Comparison of ENCODE assay signal across 10 cellular contexts in genomic region chr15:43831519-43832052, GRCh38. TPM values are rescaled to one million over a fixed set of nuclear protein-coding genes. Genes with fewer than 3 reads are reported as not detected.
A peak's percentile ranks its signal among the peaks of the same experiment; 100 is the strongest.
DNase-seq lines count a peak whose midpoint lies in the region; ATAC-seq and TF ChIP-seq lines count a peak whose summit lies in the region.
"Not testable (repeated sequence)": the region's sequence is repeated elsewhere in the genome, so short reads cannot be mapped to it uniquely, and the experiment has no call there.
"Had no signal": no experiment of that assay in that cellular context is flagged by ENCODE, and none has a peak within 500 bp of the region (broad histone marks: within the 10 kb centered on the region; RNA-seq: fewer than 3 reads in every experiment).

No MANE protein-coding gene starts in this region.

- not testable (repeated sequence) for ATAC-seq in T-helper 17 cell; activated T-helper 17 cell treated with anti-CD3 and anti-CD28 coated beads, Interleukin-2, amount 50 U/mL, for 72 hours (replicated peaks); central memory CD8-positive, alpha-beta T cell (replicated peaks; ENCODE audit: extremely low read depth, poor library complexity, severe bottlenecking)

- not testable (repeated sequence) for H3K27me3 ChIP-seq in BLaER1 treated with 17β-estradiol and CSF1 and Interleukin-3, amounts not matched to agents 10 nM and 100 nM; DOHH2 (ENCODE audit: control insufficient read depth, low read length); OCI-LY1 (ENCODE audit: insufficient read depth, low read length)

- peaks cover 26 to 58% (median 42%) of the 10 kb centered on the region in 10 experiments for H3K4me1 ChIP-seq in BLaER1 treated with 17β-estradiol and CSF1 and Interleukin-3, amounts not matched to agents 10 nM and 100 nM
- H3K4me1 ChIP-seq in DOHH2 (ENCODE audit: control insufficient read depth, low read length) (peaks cover 44% of the 10 kb centered on the region), OCI-LY1 (ENCODE audit: insufficient read depth, low read length, severe bottlenecking) (peaks cover 47% of the 10 kb centered on the region)

- TF ChIP-seq CTCF in DOHH2 (IDR thresholded peaks at IDR 0.05; ENCODE audit: low read depth, low read length, poor library complexity, severe bottlenecking); OCI-LY1 (IDR thresholded peaks at IDR 0.05; ENCODE audit: low read length); osteocyte (IDR thresholded peaks at IDR 0.05): not testable (repeated sequence)

- H3K4me3 ChIP-seq in BLaER1 treated with 17β-estradiol and CSF1 and Interleukin-3, amounts not matched to agents 10 nM and 100 nM: not testable (repeated sequence)
- H3K4me3 ChIP-seq in DOHH2 (ENCODE audit: low read length) (peak overlapping the region; percentile 85), OCI-LY1 (ENCODE audit: low read depth, low read length, poor library complexity, severe bottlenecking) (peak overlapping the region; percentile 80)

- H3K4me1 Mint-ChIP-seq in T-helper 17 cell: peaks cover 34% of the 10 kb centered on the region
- peaks cover 44% of the 10 kb centered on the region for H3K4me1 Mint-ChIP-seq in activated CD4-positive, alpha-beta memory T cell treated with anti-CD3 and anti-CD28 coated beads, Interleukin-2, amount 10 ng/mL, durations not matched to agents 7 days and 5 days
- not testable (repeated sequence) for H3K4me1 Mint-ChIP-seq in activated T-helper 17 cell treated with anti-CD3 and anti-CD28 coated beads, Interleukin-2, amount 50 U/mL, for 72 hours
- H3K4me1 Mint-ChIP-seq in central memory CD8-positive, alpha-beta T cell: peaks cover 44% of the 10 kb centered on the region
- peaks cover 25% of the 10 kb centered on the region for H3K4me1 Mint-ChIP-seq in osteocyte (ENCODE audit: unreplicated experiment)

- peaks cover 99% of the 10 kb centered on the region for H3K79me2 ChIP-seq in DOHH2 (ENCODE audit: control insufficient read depth, low read length)
- H3K79me2 ChIP-seq in OCI-LY1 (ENCODE audit: insufficient read depth, low read length): peaks cover 59% of the 10 kb centered on the region

- DNase-seq in T-helper 17 cell; activated CD4-positive, alpha-beta memory T cell treated with anti-CD3 and anti-CD28 coated beads, Interleukin-2, amount 10 ng/mL, durations not matched to agents 7 days and 5 days; central memory CD8-positive, alpha-beta T cell (ENCODE audit: low spot score in 2 of 2); osteocyte (ENCODE audit: extremely low spot score, unreplicated experiment): not testable (repeated sequence)

- peaks cover 8 to 83% (median 53%) of the 10 kb centered on the region in 11 experiments; a peak in 20 of 22 replicates for H3K36me3 ChIP-seq in BLaER1 treated with 17β-estradiol and CSF1 and Interleukin-3, amounts not matched to agents 10 nM and 100 nM
- H3K36me3 ChIP-seq in DOHH2 (ENCODE audit: control insufficient read depth, low read length) (peaks cover 95% of the 10 kb centered on the region), OCI-LY1 (ENCODE audit: insufficient read depth, low read length) (peaks cover 85% of the 10 kb centered on the region)

- CTCF ChIA-PET in activated CD4-positive, alpha-beta memory T cell treated with anti-CD3 and anti-CD28 coated beads, Interleukin-2, amount 10 ng/mL, durations not matched to agents 7 days and 5 days (lab: Charles Lee): interaction anchor here (0.7 to 2.0 kb wide), 3 partner anchors 55 to 1154 kb away, joined by 3 to 8 read pairs (median 3); partner anchors contain the start of gene ELL3

- H3K4me2 ChIP-seq in BLaER1 treated with 17β-estradiol and CSF1 and Interleukin-3, amounts not matched to agents 10 nM and 100 nM: peak overlapping the region in 7 of 11 experiments; percentile 37 to 94 (median 85); a peak in 8 of 22 replicates
- H3K4me2 ChIP-seq in DOHH2 (ENCODE audit: low read length) (peak overlapping the region; percentile 92), OCI-LY1 (ENCODE audit: low read length) (peak overlapping the region; percentile 90)

- H3K9me3 Mint-ChIP-seq in activated CD4-positive, alpha-beta memory T cell treated with anti-CD3 and anti-CD28 coated beads, Interleukin-2, amount 10 ng/mL, durations not matched to agents 7 days and 5 days; activated T-helper 17 cell treated with anti-CD3 and anti-CD28 coated beads, Interleukin-2, amount 50 U/mL, for 72 hours; central memory CD8-positive, alpha-beta T cell; osteocyte (ENCODE audit: unreplicated experiment): not testable (repeated sequence)

- POLR2A ChIA-PET in activated CD4-positive, alpha-beta memory T cell treated with anti-CD3 and anti-CD28 coated beads, Interleukin-2, amount 10 ng/mL, durations not matched to agents 7 days and 5 days (lab: Charles Lee): interaction anchor here (0.6 to 5.1 kb wide), 13 partner anchors 10 to 1599 kb away, joined by 3 to 20 read pairs (median 4); partner anchors contain the start of genes CTDSPL2, ELL3, HYPK and SERINC4

- not testable (repeated sequence) for H3K9me2 ChIP-seq in DOHH2 (replicated peaks; ENCODE audit: control insufficient read depth, low read length); OCI-LY1 (ENCODE audit: low read depth, low read length)

- H3K36me3 Mint-ChIP-seq in T-helper 17 cell (ENCODE audit: low read depth); osteocyte (ENCODE audit: unreplicated experiment): not testable (repeated sequence)
- peaks cover 67% of the 10 kb centered on the region for H3K36me3 Mint-ChIP-seq in activated CD4-positive, alpha-beta memory T cell treated with anti-CD3 and anti-CD28 coated beads, Interleukin-2, amount 10 ng/mL, durations not matched to agents 7 days and 5 days (ENCODE audit: low read depth)
- H3K36me3 Mint-ChIP-seq in activated T-helper 17 cell treated with anti-CD3 and anti-CD28 coated beads, Interleukin-2, amount 50 U/mL, for 72 hours (ENCODE audit: low read depth): peaks cover 100% of the 10 kb centered on the region
- peaks cover 23% of the 10 kb centered on the region for H3K36me3 Mint-ChIP-seq in central memory CD8-positive, alpha-beta T cell (ENCODE audit: insufficient read depth)

- peaks cover 23% of the 10 kb centered on the region for H3F3A ChIP-seq in DOHH2 (ENCODE audit: control insufficient read depth, insufficient read depth)
- H3F3A ChIP-seq in OCI-LY1 (ENCODE audit: insufficient read depth, low read length): not testable (repeated sequence)

- H3K27me3 Mint-ChIP-seq in T-helper 17 cell; activated CD4-positive, alpha-beta memory T cell treated with anti-CD3 and anti-CD28 coated beads, Interleukin-2, amount 10 ng/mL, durations not matched to agents 7 days and 5 days; activated T-helper 17 cell treated with anti-CD3 and anti-CD28 coated beads, Interleukin-2, amount 50 U/mL, for 72 hours; central memory CD8-positive, alpha-beta T cell; osteocyte (ENCODE audit: unreplicated experiment): not testable (repeated sequence)

- peak overlapping the region in 1 of 11 experiments; percentile 4; a peak in 1 of 22 replicates for H3K9ac ChIP-seq in BLaER1 treated with 17β-estradiol and CSF1 and Interleukin-3, amounts not matched to agents 10 nM and 100 nM
- H3K9ac ChIP-seq in OCI-LY1 (ENCODE audit: low read length): peak overlapping the region; percentile 36; the same call in 1 of the 2 replicates

- not testable (repeated sequence) for H2AFZ ChIP-seq in OCI-LY1 (ENCODE audit: low read length)

- peak overlapping the region; percentile 61 for H3K4me3 Mint-ChIP-seq in T-helper 17 cell
- H3K4me3 Mint-ChIP-seq in activated CD4-positive, alpha-beta memory T cell treated with anti-CD3 and anti-CD28 coated beads, Interleukin-2, amount 10 ng/mL, durations not matched to agents 7 days and 5 days: peak overlapping the region; percentile 64
- H3K4me3 Mint-ChIP-seq in activated T-helper 17 cell treated with anti-CD3 and anti-CD28 coated beads, Interleukin-2, amount 50 U/mL, for 72 hours: peak overlapping the region; percentile 98
- peak overlapping the region; percentile 30 for H3K4me3 Mint-ChIP-seq in central memory CD8-positive, alpha-beta T cell
- not testable (repeated sequence) for H3K4me3 Mint-ChIP-seq in osteocyte (ENCODE audit: unreplicated experiment)

- H3K27ac Mint-ChIP-seq in T-helper 17 cell (peak overlapping the region; percentile 71), osteocyte (ENCODE audit: unreplicated experiment) (peak overlapping the region; percentile 7)
- peak overlapping the region; percentile 74 for H3K27ac Mint-ChIP-seq in activated CD4-positive, alpha-beta memory T cell treated with anti-CD3 and anti-CD28 coated beads, Interleukin-2, amount 10 ng/mL, durations not matched to agents 7 days and 5 days
- not testable (repeated sequence) for H3K27ac Mint-ChIP-seq in activated T-helper 17 cell treated with anti-CD3 and anti-CD28 coated beads, Interleukin-2, amount 50 U/mL, for 72 hours; central memory CD8-positive, alpha-beta T cell (ENCODE audit: low read depth)

- peaks cover 0 to 25% (median 9%) of the 10 kb centered on the region in 11 experiments; a peak in 7 of 22 replicates for H4K20me1 ChIP-seq in BLaER1 treated with 17β-estradiol and CSF1 and Interleukin-3, amounts not matched to agents 10 nM and 100 nM
- peaks cover 24% of the 10 kb centered on the region for H4K20me1 ChIP-seq in DOHH2 (ENCODE audit: control insufficient read depth, insufficient read depth, low read depth, low read length)
- not testable (repeated sequence) for H4K20me1 ChIP-seq in OCI-LY1 (ENCODE audit: insufficient read depth, low read length)

- not testable (repeated sequence) for H3K9me3 ChIP-seq in BLaER1 treated with 17β-estradiol and CSF1 and Interleukin-3, amounts not matched to agents 10 nM and 100 nM (replicated peaks in 1 of 11); DOHH2 (ENCODE audit: control insufficient read depth, insufficient read depth, low read length); OCI-LY1 (ENCODE audit: low read length); T-helper 17 cell (ENCODE audit: control insufficient read depth, low read length, poor library complexity, severe bottlenecking)

- H3K27ac ChIP-seq in BLaER1 treated with 17β-estradiol and CSF1 and Interleukin-3, amounts not matched to agents 10 nM and 100 nM: not testable (repeated sequence)
- H3K27ac ChIP-seq in DOHH2 (ENCODE audit: low read depth, low read length): peak overlapping the region; percentile 83
- H3K27ac ChIP-seq in OCI-LY1 (ENCODE audit: low read depth, low read length, poor library complexity, severe bottlenecking): peak overlapping the region; percentile 81

RNA-seq across cellular contexts. Expression of gene WDR76, which starts 4.8 kb away (rescaled TPM):
- total RNA-seq in T-helper 17 cell: 10 to 100 TPM; 10.5 to 11.9 TPM
- 10 to 100 TPM; 72.2 to 74.7 TPM for total RNA-seq in activated CD4-positive, alpha-beta memory T cell treated with anti-CD3 and anti-CD28 coated beads, Interleukin-2, amount 10 ng/mL, durations not matched to agents 7 days and 5 days
- 10 to 100 TPM; 73.0 to 86.2 TPM for total RNA-seq in activated T-helper 17 cell treated with anti-CD3 and anti-CD28 coated beads, Interleukin-2, amount 50 U/mL, for 72 hours
- total RNA-seq in osteocyte: 6.0 and 7.6 TPM in 2 replicates

RNA-seq across cellular contexts. Expression of gene MFAP1, which starts 7.1 kb away (rescaled TPM):
- total RNA-seq in T-helper 17 cell (10 to 100 TPM in 1 of 2 donors, 1 to 10 TPM in 1; 8.9 to 12.1 TPM), osteocyte (29.6 and 30.2 TPM in 2 replicates)
- total RNA-seq in activated CD4-positive, alpha-beta memory T cell treated with anti-CD3 and anti-CD28 coated beads, Interleukin-2, amount 10 ng/mL, durations not matched to agents 7 days and 5 days: 10 to 100 TPM; 34.4 to 37.3 TPM
- 10 to 100 TPM; 46.5 to 63.4 TPM for total RNA-seq in activated T-helper 17 cell treated with anti-CD3 and anti-CD28 coated beads, Interleukin-2, amount 50 U/mL, for 72 hours

RNA-seq across cellular contexts. Expression of gene HYPK, which starts 31.2 kb away (rescaled TPM):
- total RNA-seq in T-helper 17 cell (10 to 100 TPM; 15.7 to 22.8 TPM), osteocyte (13.7 and 14.0 TPM in 2 replicates)
- total RNA-seq in activated CD4-positive, alpha-beta memory T cell treated with anti-CD3 and anti-CD28 coated beads, Interleukin-2, amount 10 ng/mL, durations not matched to agents 7 days and 5 days: 10 to 100 TPM; 14.3 to 14.4 TPM
- 10 to 100 TPM; 15.6 to 17.5 TPM for total RNA-seq in activated T-helper 17 cell treated with anti-CD3 and anti-CD28 coated beads, Interleukin-2, amount 50 U/mL, for 72 hours

RNA-seq across cellular contexts. Expression of gene SERINC4, which starts 31.6 kb away (rescaled TPM):
- total RNA-seq in T-helper 17 cell (under 1 TPM in 1 of 2 donors, not detected in 1; 0.32 TPM), osteocyte (not detected in 2 replicates)
- under 1 TPM; 0.15 to 0.18 TPM for total RNA-seq in activated CD4-positive, alpha-beta memory T cell treated with anti-CD3 and anti-CD28 coated beads, Interleukin-2, amount 10 ng/mL, durations not matched to agents 7 days and 5 days
- total RNA-seq in activated T-helper 17 cell treated with anti-CD3 and anti-CD28 coated beads, Interleukin-2, amount 50 U/mL, for 72 hours: under 1 TPM; 0.17 to 0.24 TPM
- total RNA-seq: A172, G401 had no signal

RNA-seq across cellular contexts. Expression of gene SERF2, which starts 39.5 kb away (rescaled TPM):
- total RNA-seq in T-helper 17 cell: 100 to 1,000 TPM; 424 to 465 TPM
- 100 to 1,000 TPM; 907 to 928 TPM for total RNA-seq in activated CD4-positive, alpha-beta memory T cell treated with anti-CD3 and anti-CD28 coated beads, Interleukin-2, amount 10 ng/mL, durations not matched to agents 7 days and 5 days
- total RNA-seq in activated T-helper 17 cell treated with anti-CD3 and anti-CD28 coated beads, Interleukin-2, amount 50 U/mL, for 72 hours: 100 to 1,000 TPM; 521 to 550 TPM
- total RNA-seq in osteocyte: 1,268 and 1,325 TPM in 2 replicates
